ENCODE assay signal across 11 cellular contexts in the genomic region with DNA sequence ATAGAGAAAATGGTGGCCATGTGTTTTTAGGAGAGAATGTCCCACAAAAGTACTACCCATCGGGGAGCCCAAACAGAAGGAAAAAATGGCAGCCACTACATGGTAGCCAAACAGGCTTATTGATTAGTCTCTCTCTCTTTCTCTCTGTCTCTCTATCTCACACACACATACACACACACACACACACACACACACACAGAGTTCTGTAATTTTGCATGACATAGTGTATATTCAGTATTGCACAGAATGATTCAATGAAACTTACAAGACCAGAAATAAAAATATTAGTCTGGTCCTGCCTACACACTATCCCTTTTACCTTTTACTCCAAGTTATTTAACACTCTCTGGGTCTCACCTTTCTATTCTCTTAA.
DNase-seq lines count a peak whose midpoint lies in the region; ATAC-seq and TF ChIP-seq lines count a peak whose summit lies in the region.
"Had no signal": no experiment of that assay in that cellular context is flagged by ENCODE, and none has a peak within 500 bp of the region (broad histone marks: within the 10 kb centered on the region; RNA-seq: fewer than 3 reads in every experiment).

No MANE protein-coding gene starts in this region.

- H3K4me3 ChIP-seq in OCI-LY3 (ENCODE audit: low read length) (peak overlapping the region; percentile 73), brain microvascular endothelial cell (ENCODE audit: low read depth, low read length) (no peak overlapping the region), skin epidermis (no peak overlapping the region)
- H3K4me3 ChIP-seq: ovary had no signal

- peaks cover 42% of the 10 kb centered on the region for H3K36me3 Mint-ChIP-seq in activated CD4-positive, alpha-beta T cell treated with anti-CD3 and anti-CD28 coated beads, Interleukin-2, amount 10 ng/mL, durations not matched to agents 7 days and 5 days (ENCODE audit: low read depth)

- no peaks in the 10 kb centered on the region for H3K9me3 ChIP-seq in OCI-LY3 (ENCODE audit: insufficient read depth, low read length)
- H3K9me3 ChIP-seq: ovary had no signal

- ATAC-seq in HG03571 (IDR thresholded peaks at IDR 0.05; ENCODE audit: unreplicated experiment), result no peak

- no peaks in the 10 kb centered on the region for H4K20me1 ChIP-seq in OCI-LY3 (ENCODE audit: insufficient read depth, low read length)

- peak overlapping the region; percentile 98; the same call in 1 of the 2 replicates for H2AFZ ChIP-seq in OCI-LY3 (ENCODE audit: low read depth, low read length)

- DNase-seq in activated CD4-positive, alpha-beta T cell treated with anti-CD3 and anti-CD28 coated beads, Interleukin-2, amount 10 ng/mL, durations not matched to agents 7 days and 5 days, result no peak
- DNase-seq in activated CD4-positive, alpha-beta T cell treated with anti-CD3 and anti-CD28 coated beads for 1 hour, result no peak
- DNase-seq in brain microvascular endothelial cell (no peak), NCI-H187 treated with DMSO at 0.1 percent for 48 hours (lab: John Stamatoyannopoulos, UW) (no peak), epidermal melanocyte (ENCODE audit: insufficient read length, low spot score) (no peak)
- DNase-seq: cortex of kidney, foreskin melanocyte, ovary had no signal

- H3K27ac ChIP-seq in OCI-LY3 (ENCODE audit: low read length) (peak overlapping the region; percentile 55), brain microvascular endothelial cell (peak overlapping the region; percentile 91), skin epidermis (peak overlapping the region in 12 of 21 experiments; percentile 27 to 88 (median 66))
- H3K27ac ChIP-seq: ovary had no signal

- POLR2A ChIA-PET in activated CD4-positive, alpha-beta T cell treated with anti-CD3 and anti-CD28 coated beads, Interleukin-2, amount 10 ng/mL, durations not matched to agents 7 days and 5 days (lab: Charles Lee), result interaction anchor here (0.8 to 2.6 kb wide), 3 partner anchors 11 to 125 kb away, joined by 3 to 21 read pairs (median 7); a partner anchor contains a TSS

- in situ Hi-C loops in brain microvascular endothelial cell (cut with HindIII; ENCODE audit: low pct_ligation_motif_present, low sequenced_read_pairs), result no loop called here

- H3K4me3 Mint-ChIP-seq in activated CD4-positive, alpha-beta T cell treated with anti-CD3 and anti-CD28 coated beads, Interleukin-2, amount 10 ng/mL, durations not matched to agents 7 days and 5 days, result peak overlapping the region; percentile 89

- H3K9me3 Mint-ChIP-seq in activated CD4-positive, alpha-beta T cell treated with anti-CD3 and anti-CD28 coated beads, Interleukin-2, amount 10 ng/mL, durations not matched to agents 7 days and 5 days, result peaks cover 17% of the 10 kb centered on the region

- no peak for TF ChIP-seq CTCF in OCI-LY3 (IDR thresholded peaks at IDR 0.05; ENCODE audit: low read depth, low read length)
- no peak for TF ChIP-seq CTCF in brain microvascular endothelial cell (IDR thresholded peaks at IDR 0.05; ENCODE audit: low read depth, low read length, missing control alignments)

- H3K27me3 ChIP-seq in OCI-LY3 (ENCODE audit: low read depth, low read length) (no peaks in the 10 kb centered on the region), brain microvascular endothelial cell (replicated peaks) (no peaks in the 10 kb centered on the region)
- H3K27me3 ChIP-seq: ovary had no signal

- peak overlapping the region; percentile 100 for H3K27ac Mint-ChIP-seq in activated CD4-positive, alpha-beta T cell treated with anti-CD3 and anti-CD28 coated beads, Interleukin-2, amount 10 ng/mL, durations not matched to agents 7 days and 5 days

- CTCF ChIA-PET in activated CD4-positive, alpha-beta T cell treated with anti-CD3 and anti-CD28 coated beads, Interleukin-2, amount 10 ng/mL, durations not matched to agents 7 days and 5 days (lab: Charles Lee), result interaction anchor here (0.6 to 8.2 kb wide), 6 partner anchors 11 to 1496 kb away, joined by 3 to 56 read pairs (median 4); no protein-coding TSS in a partner anchor

- H3K4me2 ChIP-seq in OCI-LY3 (ENCODE audit: low read length), result peak overlapping the region; percentile 92

- peaks cover 73% of the 10 kb centered on the region for H3K4me1 Mint-ChIP-seq in activated CD4-positive, alpha-beta T cell treated with anti-CD3 and anti-CD28 coated beads, Interleukin-2, amount 10 ng/mL, durations not matched to agents 7 days and 5 days

- peaks cover 52% of the 10 kb centered on the region for H3K4me1 ChIP-seq in OCI-LY3 (ENCODE audit: low read length)

- H3K79me2 ChIP-seq in OCI-LY3 (ENCODE audit: low read length), result no peaks in the 10 kb centered on the region

- H3K9ac ChIP-seq in OCI-LY3 (ENCODE audit: low read length), result peak overlapping the region; percentile 67

- no peaks in the 10 kb centered on the region for H3K27me3 Mint-ChIP-seq in activated CD4-positive, alpha-beta T cell treated with anti-CD3 and anti-CD28 coated beads, Interleukin-2, amount 10 ng/mL, durations not matched to agents 7 days and 5 days

- no peaks in the 10 kb centered on the region for H3K36me3 ChIP-seq in OCI-LY3 (replicated peaks; ENCODE audit: low read depth, low read length)
- H3K36me3 ChIP-seq in brain microvascular endothelial cell (replicated peaks), result no peaks in the 10 kb centered on the region
- H3K36me3 ChIP-seq: ovary had no signal
